7 cellular contexts compared by ENCODE assay signal in genomic region chr11:25197515-25197914, GRCh38.
"Had no signal": no experiment of that assay in that cellular context is flagged by ENCODE, and none has a peak within 500 bp of the region (broad histone marks: within the 10 kb centered on the region; RNA-seq: fewer than 3 reads in every experiment).

No MANE protein-coding gene starts in this region.

- DNase-seq: IMR-90, KBM-7, KG1 had no signal

- H3K9ac ChIP-seq: KMS-11 had no signal

- ATAC-seq: HepG2, K562 had no signal

- H3K4me3 ChIP-seq: K562 had no signal

- H3K4me2 ChIP-seq: KMS-11 had no signal

- H3K27ac ChIP-seq: HL-60, KMS-11 had no signal
